19 cellular contexts compared by ENCODE assay signal in the genomic region with DNA sequence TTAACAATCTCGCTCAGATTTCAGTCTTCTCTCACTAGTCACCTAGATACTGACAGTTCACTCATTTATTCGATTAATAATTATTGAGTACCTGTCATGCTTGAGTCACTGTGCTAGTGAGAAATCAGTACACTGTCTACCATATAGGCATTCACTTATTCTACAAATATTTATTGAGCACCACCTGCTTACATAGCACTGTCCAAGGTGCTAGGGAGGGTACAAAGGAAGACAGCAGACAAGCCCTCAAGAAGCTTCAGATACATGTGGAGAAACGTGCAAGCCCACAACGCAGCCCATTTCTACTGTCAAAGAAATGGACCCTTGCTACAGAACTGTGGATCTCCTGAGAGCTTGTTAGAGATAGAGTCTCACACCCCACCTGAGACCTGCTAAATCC.
"Had no signal": no experiment of that assay in that cellular context is flagged by ENCODE, and none has a peak within 500 bp of the region (broad histone marks: within the 10 kb centered on the region; RNA-seq: fewer than 3 reads in every experiment).

No MANE protein-coding gene starts in this region.

- H3K27ac ChIP-seq: RWPE1 had no signal

- ATAC-seq: Panc1, T-cell had no signal

- DNase-seq: KBM-7, MV-4-11, NCI-H1048, NCI-H1105, NCI-H1417, NCI-H1436 treated with DMSO at 0.1 percent for 48 hours, NCI-H1694, NCI-H1930, NCI-H2081, NCI-H2171, NCI-H226, NCI-H510A, NCI-H524 treated with DMSO at 0.1 percent for 48 hours, NCI-H774, SHP77, SW 1271, T-cell had no signal
